17 cellular contexts compared by ENCODE assay signal in the genomic region with DNA sequence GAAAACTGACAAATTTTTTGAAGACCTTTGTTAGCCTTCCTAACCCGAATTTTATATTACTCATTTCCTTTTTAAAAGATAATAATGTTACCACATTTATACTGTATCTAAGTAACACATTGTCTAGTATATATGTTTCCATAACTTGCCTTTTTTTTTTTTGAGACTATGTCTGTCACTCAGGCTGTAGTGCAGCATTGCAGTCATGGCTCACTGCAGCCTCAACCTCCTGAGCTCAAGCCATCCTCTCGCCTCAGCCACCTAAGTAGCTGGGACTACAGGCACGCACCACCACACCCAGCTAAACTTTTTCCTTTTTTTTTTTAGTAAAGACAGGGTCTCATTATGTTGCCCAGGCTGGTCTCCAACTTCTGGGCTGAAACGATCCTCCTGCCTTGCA.
"Had no signal": no experiment of that assay in that cellular context is flagged by ENCODE, and none has a peak within 500 bp of the region (broad histone marks: within the 10 kb centered on the region; RNA-seq: fewer than 3 reads in every experiment).

No MANE protein-coding gene starts in this region.

- H3K27me3 Mint-ChIP-seq: naive thymus-derived CD4-positive, alpha-beta T cell; progenitor cell of endocrine pancreas had no signal

- H3K4me1 Mint-ChIP-seq: neural progenitor cell had no signal

- DNase-seq: activated CD4-positive, alpha-beta T cell treated with anti-CD3 and anti-CD28 coated beads, Interleukin-2, amount 50 U/mL, for 1 hour; activated naive CD4-positive, alpha-beta T cell; body of pancreas; foreskin melanocyte; glutamatergic neuron; hippocampal formation; left cardiac atrium; mesendoderm; naive thymus-derived CD4-positive, alpha-beta T cell; Right ventricle myocardium superior; stimulated activated CD4-positive, alpha-beta T cell treated with anti-CD3 and anti-CD28 coated beads, Interleukin-12 subunit alpha, Interleukin-12 subunit beta, amount 100 ng/mL, for 4 hours; stimulated activated CD4-positive, alpha-beta T cell treated with anti-CD3 and anti-CD28 coated beads, Interleukin-1b, Interleukin-23, amount 100 ng/mL, for 48 hours; stomach; SW 1271; trophoblast cell had no signal

- H3K27ac Mint-ChIP-seq: neural progenitor cell, progenitor cell of endocrine pancreas had no signal

- H3K4me3 Mint-ChIP-seq: naive thymus-derived CD4-positive, alpha-beta T cell; neural progenitor cell had no signal

- H3K9me3 Mint-ChIP-seq: neural progenitor cell had no signal

- ATAC-seq: body of pancreas; left cardiac atrium; naive thymus-derived CD4-positive, alpha-beta T cell had no signal
